ENCODE assay signal across 7 cellular contexts in the genomic region with DNA sequence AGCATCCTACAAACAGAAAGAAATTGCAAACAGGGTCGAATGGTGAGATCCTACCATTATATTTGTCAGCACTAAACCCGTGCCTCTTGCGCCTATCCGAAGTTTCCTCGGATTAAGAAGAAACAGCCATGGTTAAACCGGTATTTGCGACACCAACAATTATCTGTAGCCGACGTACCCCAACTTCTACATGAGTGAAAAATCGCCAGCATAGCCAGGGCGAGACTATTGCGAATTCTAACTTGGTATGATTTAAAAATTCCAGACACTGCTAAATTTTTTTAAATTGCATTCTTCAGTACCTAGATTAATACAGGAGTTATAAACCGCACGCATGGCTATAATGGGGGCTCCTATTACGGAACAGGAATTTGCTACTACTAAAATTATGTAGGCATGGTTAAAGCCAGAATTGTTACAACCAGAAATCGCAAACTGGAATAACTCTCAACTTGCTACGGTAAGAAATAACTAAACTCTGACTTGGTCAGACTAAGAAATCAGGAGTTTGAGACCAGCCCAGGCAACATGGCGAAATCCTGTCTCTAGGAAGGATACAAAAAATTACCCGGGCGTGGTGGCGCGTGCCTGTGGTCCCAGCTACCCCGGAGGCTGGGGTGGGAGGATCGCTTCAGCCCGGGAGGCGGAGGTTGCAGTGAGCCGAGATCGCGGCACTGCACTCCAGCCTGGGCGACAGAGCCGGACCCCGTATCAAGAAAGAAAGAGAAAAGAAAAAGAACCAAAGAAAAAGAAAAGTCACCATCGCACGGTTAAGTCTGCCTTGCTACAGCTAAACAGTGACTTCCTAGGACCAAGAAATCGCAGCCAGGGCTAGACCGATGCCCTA. TPM values are rescaled to one million over a fixed set of nuclear protein-coding genes. Genes with fewer than 3 reads are reported as not detected.
DNase-seq lines count a peak whose midpoint lies in the region; ATAC-seq, FAIRE-seq and TF ChIP-seq lines count a peak whose summit lies in the region.

No MANE protein-coding gene starts in this region.

- H3K9me3 ChIP-seq in ovary, result no peaks in the 10 kb centered on the region

- H3K27me3 ChIP-seq in ovary, result no peaks in the 10 kb centered on the region

- H3K27ac ChIP-seq in ovary (peak overlapping the region; percentile 86 to 95), urinary bladder (ENCODE audit: low read depth) (peak overlapping the region; percentile 97)

- H3K36me3 ChIP-seq in ovary (no peaks in the 10 kb centered on the region), urinary bladder (ENCODE audit: insufficient read depth) (no peaks in the 10 kb centered on the region)

- WGBS in ovary, 3 donors, result 0 to 1% (median 1%) methylated on average over 36 of the region's 36 CpGs
- 1% methylated on average over 36 of the region's 36 CpGs for WGBS in urinary bladder

- TF ChIP-seq EP300 in ovary (IDR thresholded peaks at IDR 0.05), result peak; percentile 9

- intact Hi-C loops in ovary (cut with DNase I), result loop anchor here in 2 of 4 donors (1.0 to 10.0 kb wide), 7 partner anchors 23 to 161 kb away; a partner anchor contains a TSS

- peaks cover 7% of the 10 kb centered on the region for H3K4me1 ChIP-seq in ovary (ENCODE audit: insufficient read depth)
- H3K4me1 ChIP-seq in urinary bladder (ENCODE audit: insufficient read depth), result peaks cover 7% of the 10 kb centered on the region

- FAIRE-seq in RCC 7860 (lab: Jason Lieb, UNC), result peak; percentile 30

- H3K4me3 ChIP-seq in ovary, result peak overlapping the region; percentile 85
- H3K4me3 ChIP-seq in urinary bladder (ENCODE audit: low read depth, low read length), result peak overlapping the region; percentile 70

- DNase-seq in RCC 7860 (ENCODE audit: low spot score) (peak; percentile 71), glomerular visceral epithelial cell (ENCODE audit: extremely low spot score) (peak; percentile 79), ovary (peak; percentile 47 to 69 (median 52))
- DNase-seq in activated naive CD4-positive, alpha-beta T cell treated with Interleukin-2 at 50 U/mL for 16 hours, result peak; percentile 66

- ATAC-seq in GM18867 (IDR thresholded peaks at IDR 0.05; ENCODE audit: unreplicated experiment) (peak; percentile 14), HG03139 (IDR thresholded peaks at IDR 0.05; ENCODE audit: unreplicated experiment) (peak; percentile 8)

- TF ChIP-seq CTCF in ovary (IDR thresholded peaks at IDR 0.05), result no peak

- TF ChIP-seq POLR2A in ovary (IDR thresholded peaks at IDR 0.05), result no peak

RNA-seq across cellular contexts. Expression of a gene that starts 25.5 kb away (rescaled TPM):
- total RNA-seq in ovary (1 to 10 TPM; 1.1 to 2.7 (median 1.7) TPM), urinary bladder (3.5 TPM)
- polyA plus RNA-seq in ovary (1 to 10 TPM; 1.2 to 1.6 TPM), urinary bladder (2.9 TPM)

RNA-seq across cellular contexts. Expression of a gene that starts 55.1 kb away (rescaled TPM):
- total RNA-seq in ovary, result 10 to 100 TPM; 25.6 to 50.2 (median 37.3) TPM
- polyA plus RNA-seq in ovary, result 10 to 100 TPM; 23.6 to 31.8 TPM
- total RNA-seq in urinary bladder, result 69.7 TPM
- polyA plus RNA-seq in urinary bladder, result 22.9 TPM

Comparison
In these comparisons a context has a peak if more than half of its experiments do, and no peak if none do; other contexts are left out.
1. Peak in every context shown above with its lines: DNase-seq, ATAC-seq, H3K4me3 ChIP-seq and H3K27ac ChIP-seq.